Comparison of ENCODE assay signal across 1 cellular context in the genomic region with DNA sequence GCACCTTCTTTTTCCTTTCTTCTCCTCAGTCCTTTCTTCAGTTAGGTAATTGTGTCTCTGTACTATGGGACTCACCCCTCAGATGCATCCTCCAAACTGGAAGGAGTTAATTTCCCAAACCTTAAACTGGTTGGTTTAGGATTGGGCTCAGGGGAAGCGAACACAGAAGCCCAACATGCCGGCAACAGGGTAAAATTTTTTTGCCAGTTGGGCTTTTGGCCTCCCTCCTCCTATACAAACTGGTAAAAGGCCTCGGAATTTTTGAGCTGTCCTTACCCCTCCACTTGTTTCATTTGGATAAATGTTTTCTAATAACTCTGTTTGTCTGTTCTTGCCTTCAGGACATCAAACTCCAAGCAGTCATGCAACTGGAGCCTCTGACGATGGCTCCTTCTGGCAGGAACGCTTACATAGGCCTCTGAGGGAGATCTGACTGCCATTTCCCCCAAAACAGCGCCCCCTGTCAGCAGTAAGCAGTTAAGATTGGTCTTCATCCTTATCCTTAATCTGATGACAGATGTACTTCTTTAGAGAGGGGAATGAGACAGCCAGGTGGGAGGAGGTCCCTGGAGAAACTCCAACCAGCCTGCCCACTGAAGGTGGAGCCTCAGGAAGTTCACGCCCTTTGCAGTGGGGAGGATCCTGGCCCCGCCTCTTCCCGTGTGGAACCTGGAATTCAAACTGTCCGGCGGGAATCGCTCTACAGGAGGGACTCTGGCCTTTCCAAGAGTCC.
TF ChIP-seq lines count a peak whose summit lies in the region.

No MANE protein-coding gene starts in this region.

TF ChIP-seq in WTC11, 78 proteins besides CTCF, POLR2A, EP300 and RAD21 (continued from another document):
- TF ChIP-seq, protein P1, sequence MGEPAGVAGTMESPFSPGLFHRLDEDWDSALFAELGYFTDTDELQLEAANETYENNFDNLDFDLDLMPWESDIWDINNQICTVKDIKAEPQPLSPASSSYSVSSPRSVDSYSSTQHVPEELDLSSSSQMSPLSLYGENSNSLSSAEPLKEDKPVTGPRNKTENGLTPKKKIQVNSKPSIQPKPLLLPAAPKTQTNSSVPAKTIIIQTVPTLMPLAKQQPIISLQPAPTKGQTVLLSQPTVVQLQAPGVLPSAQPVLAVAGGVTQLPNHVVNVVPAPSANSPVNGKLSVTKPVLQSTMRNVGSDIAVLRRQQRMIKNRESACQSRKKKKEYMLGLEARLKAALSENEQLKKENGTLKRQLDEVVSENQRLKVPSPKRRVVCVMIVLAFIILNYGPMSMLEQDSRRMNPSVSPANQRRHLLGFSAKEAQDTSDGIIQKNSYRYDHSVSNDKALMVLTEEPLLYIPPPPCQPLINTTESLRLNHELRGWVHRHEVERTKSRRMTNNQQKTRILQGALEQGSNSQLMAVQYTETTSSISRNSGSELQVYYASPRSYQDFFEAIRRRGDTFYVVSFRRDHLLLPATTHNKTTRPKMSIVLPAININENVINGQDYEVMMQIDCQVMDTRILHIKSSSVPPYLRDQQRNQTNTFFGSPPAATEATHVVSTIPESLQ (CRISPR knock-in tag; IDR thresholded peaks at IDR 0.05) = no peak
TF ChIP-seq in WTC11: peak in this region for 1.
